8 cellular contexts compared by ENCODE assay signal in genomic region chr10:86400705-86401587, GRCh38. TPM values are rescaled to one million over a fixed set of nuclear protein-coding genes. Genes with fewer than 3 reads are reported as not detected.
A peak's percentile ranks its signal among the peaks of the same experiment; 100 is the strongest.
DNase-seq lines count a peak whose midpoint lies in the region; ATAC-seq and FAIRE-seq lines count a peak whose summit lies in the region.

No MANE protein-coding gene starts in this region.

- peaks cover 23% of the 10 kb centered on the region for H3K27me3 Mint-ChIP-seq in activated T-helper 2 cell treated with anti-CD3 and anti-CD28 coated beads, Interferon-gamma antibody, Interleukin-2, Interleukin-4, amounts not matched to agents 10 μg/mL and 5 μg/mL and 100 μg/mL, durations not matched to agents 14 hours and 24 hours and 36 hours (ENCODE audit: low read depth)

- DNase-seq in GM18507 (ENCODE audit: extremely low spot score, insufficient read length, low read depth), result no peak
- no peak for DNase-seq in NT2/D1 (ENCODE audit: low read depth, low spot score)
- DNase-seq in activated T-helper 2 cell treated with anti-CD3 and anti-CD28 coated beads, Interferon-gamma antibody, Interleukin-2, Interleukin-4, amounts not matched to agents 10 μg/mL and 5 μg/mL and 100 μg/mL, durations not matched to agents 14 hours and 24 hours and 36 hours (ENCODE audit: low spot score), result peak; percentile 63
- peak; percentile 46 for DNase-seq in foreskin melanocyte
- peak in 7 of 10 donors; percentile 44 to 92 (median 65) for DNase-seq in posterior cingulate gyrus
- DNase-seq in 8988T, result no peak

- no peaks in the 10 kb centered on the region for H3K9me3 Mint-ChIP-seq in activated T-helper 2 cell treated with anti-CD3 and anti-CD28 coated beads, Interferon-gamma antibody, Interleukin-2, Interleukin-4, amounts not matched to agents 10 μg/mL and 5 μg/mL and 100 μg/mL, durations not matched to agents 14 hours and 24 hours and 36 hours

- peaks cover 20% of the 10 kb centered on the region for H3K4me1 Mint-ChIP-seq in activated T-helper 2 cell treated with anti-CD3 and anti-CD28 coated beads, Interferon-gamma antibody, Interleukin-2, Interleukin-4, amounts not matched to agents 10 μg/mL and 5 μg/mL and 100 μg/mL, durations not matched to agents 14 hours and 24 hours and 36 hours (ENCODE audit: low read depth)

- H3K9me3 ChIP-seq in NT2/D1 (ENCODE audit: insufficient read depth, low read length), result no peaks in the 10 kb centered on the region

- peaks cover 3% of the 10 kb centered on the region for H3K36me3 Mint-ChIP-seq in activated T-helper 2 cell treated with anti-CD3 and anti-CD28 coated beads, Interferon-gamma antibody, Interleukin-2, Interleukin-4, amounts not matched to agents 10 μg/mL and 5 μg/mL and 100 μg/mL, durations not matched to agents 14 hours and 24 hours and 36 hours (ENCODE audit: low read depth)

- H3K4me1 ChIP-seq in NT2/D1 (ENCODE audit: insufficient read depth, insufficient read length), result peaks cover 3% of the 10 kb centered on the region
- no peaks in the 10 kb centered on the region for H3K4me1 ChIP-seq in urinary bladder (ENCODE audit: insufficient read depth)

- 3% methylated on average over 76 of the region's 76 CpGs for WGBS in urinary bladder

- H3K9ac ChIP-seq in NT2/D1 (ENCODE audit: insufficient read length, low read depth), result peak overlapping the region; percentile 81

- H3K27me3 ChIP-seq in NT2/D1 (ENCODE audit: insufficient read depth, insufficient read length), result peaks cover 45% of the 10 kb centered on the region

- peak overlapping the region; percentile 94 for H3K27ac Mint-ChIP-seq in activated T-helper 2 cell treated with anti-CD3 and anti-CD28 coated beads, Interferon-gamma antibody, Interleukin-2, Interleukin-4, amounts not matched to agents 10 μg/mL and 5 μg/mL and 100 μg/mL, durations not matched to agents 14 hours and 24 hours and 36 hours

- peak overlapping the region; percentile 57 for H3K4me3 ChIP-seq in NT2/D1 (ENCODE audit: insufficient read length, low read depth)
- peak overlapping the region; percentile 56 for H3K4me3 ChIP-seq in urinary bladder (ENCODE audit: low read depth, low read length)

- no peaks in the 10 kb centered on the region for H3K36me3 ChIP-seq in NT2/D1 (ENCODE audit: insufficient read depth, insufficient read length, low read length)
- no peaks in the 10 kb centered on the region for H3K36me3 ChIP-seq in urinary bladder (ENCODE audit: insufficient read depth)

- peak overlapping the region; percentile 1 for H3K27ac ChIP-seq in urinary bladder (ENCODE audit: low read depth)

- peak overlapping the region; percentile 87 for H3K4me3 Mint-ChIP-seq in activated T-helper 2 cell treated with anti-CD3 and anti-CD28 coated beads, Interferon-gamma antibody, Interleukin-2, Interleukin-4, amounts not matched to agents 10 μg/mL and 5 μg/mL and 100 μg/mL, durations not matched to agents 14 hours and 24 hours and 36 hours (ENCODE audit: low read depth)

- intact Hi-C loops in activated T-helper 2 cell treated with anti-CD3 and anti-CD28 coated beads, Interferon-gamma antibody, Interleukin-2, Interleukin-4, amounts not matched to agents 10 μg/mL and 5 μg/mL and 100 μg/mL, durations not matched to agents 14 hours and 24 hours and 36 hours (cut with micrococcal nuclease), result loop anchor here (1.0 to 10.0 kb wide), 6 partner anchors 12 to 694 kb away; partner anchors contain the start of genes BMPR1A, GLUD1, SHLD2 and WAPL
- intact Hi-C loops in posterior cingulate gyrus (cut with DNase I), result loop anchor here (2.0 kb wide), 1 partner anchor 120 kb away; the partner anchor contains the start of gene WAPL

- ATAC-seq in HG02642 (IDR thresholded peaks at IDR 0.05; ENCODE audit: poor library complexity, unreplicated experiment), result peak; percentile 40

- peak; percentile 36 for FAIRE-seq in GM18507 (lab: Jason Lieb, UNC)

RNA-seq across cellular contexts. Expression of gene GRID1, which starts 34.4 kb away (rescaled TPM):
- total RNA-seq in activated T-helper 2 cell treated with anti-CD3 and anti-CD28 coated beads, Interferon-gamma antibody, Interleukin-2, Interleukin-4, amounts not matched to agents 10 μg/mL and 5 μg/mL and 100 μg/mL, durations not matched to agents 14 hours and 24 hours and 36 hours, result not detected in 2 replicates
- total RNA-seq in urinary bladder, result 3.9 TPM
- polyA plus RNA-seq in urinary bladder, result 2.4 TPM

Comparison
In these comparisons a context has a peak if more than half of its experiments do, and no peak if none do; other contexts are left out.
1. DNase-seq: peak in activated T-helper 2 cell treated with anti-CD3 and anti-CD28 coated beads, Interferon-gamma antibody, Interleukin-2, Interleukin-4, amounts not matched to agents 10 μg/mL and 5 μg/mL and 100 μg/mL, durations not matched to agents 14 hours and 24 hours and 36 hours (single experiment), foreskin melanocyte (single experiment) and posterior cingulate gyrus (7 of 10); none in GM18507 (single experiment), NT2/D1 (single experiment) and 8988T (single experiment).